8 cellular contexts compared by ENCODE assay signal in genomic region chr3:130111185-130111864, GRCh38. TPM values are rescaled to one million over a fixed set of nuclear protein-coding genes. Genes with fewer than 3 reads are reported as not detected.
DNase-seq lines count a peak whose midpoint lies in the region; ATAC-seq, FAIRE-seq and TF ChIP-seq lines count a peak whose summit lies in the region.

No MANE protein-coding gene starts in this region.

- H3K27me3 ChIP-seq in WERI-Rb-1 (ENCODE audit: insufficient read depth, low read depth, severe bottlenecking) (no peaks in the 10 kb centered on the region), bronchial epithelial cell (ENCODE audit: control insufficient read depth, insufficient read depth, low read length) (no peaks in the 10 kb centered on the region), small intestine (ENCODE audit: control insufficient read depth in 2 of 2, insufficient read depth in 2 of 2, low read length in 2 of 2) (no peaks in the 10 kb centered on the region)

- WGBS in small intestine, 3 donors = 0 to 1% (median 0%) methylated on average over 41 to 54 of the region's 54 CpGs

- no peaks in the 10 kb centered on the region for H3K9me3 ChIP-seq in WERI-Rb-1 (ENCODE audit: severe bottlenecking)
- H3K9me3 ChIP-seq in small intestine (ENCODE audit: control insufficient read depth, low read depth) = no peaks in the 10 kb centered on the region

- in situ Hi-C loops in ACHN (cut with HindIII; ENCODE audit: low pct_ligation_motif_present, low pct_unique_long_range_greater_than_20kb, low sequenced_read_pairs) = no loop called here

- H3K36me3 ChIP-seq in WERI-Rb-1 = no peaks in the 10 kb centered on the region
- no peaks in the 10 kb centered on the region for H3K36me3 ChIP-seq in bronchial epithelial cell (ENCODE audit: control insufficient read depth, insufficient read depth, low read length)
- no peaks in the 10 kb centered on the region for H3K36me3 ChIP-seq in small intestine (ENCODE audit: control insufficient read depth in 2 of 2, insufficient read depth in 2 of 2, low read length in 2 of 2)

- TF ChIP-seq CTCF in WERI-Rb-1 (IDR thresholded peaks at IDR 0.05; ENCODE audit: low read depth, low read length) (no peak), bronchial epithelial cell (IDR thresholded peaks at IDR 0.05; ENCODE audit: insufficient read depth, low read length, severe bottlenecking) (no peak)

- DNase-seq in ACHN = peak; percentile 95
- peak; percentile 99 for DNase-seq in NCI-H2196 (lab: John Stamatoyannopoulos, UW; ENCODE audit: unreplicated experiment)
- DNase-seq in WERI-Rb-1 = peak; percentile 99
- DNase-seq in bronchial epithelial cell (ENCODE audit: low read depth) = peak; percentile 89
- DNase-seq in iPS-NIHi11 (ENCODE audit: low spot score) = peak; percentile 85
- peak; percentile 99 for DNase-seq in small intestine

- ATAC-seq in GM18873 (IDR thresholded peaks at IDR 0.05; ENCODE audit: low FRiP score, unreplicated experiment) = peak; percentile 95
- peak; percentile 100 for ATAC-seq in HG03135 (IDR thresholded peaks at IDR 0.05; ENCODE audit: unreplicated experiment)

- no peak for FAIRE-seq in bronchial epithelial cell (lab: Jason Lieb, UNC)
- peak; percentile 72 for FAIRE-seq in small intestine (lab: Jason Lieb, UNC)

- H3K27ac ChIP-seq in WERI-Rb-1 = peak overlapping the region; percentile 69
- peak overlapping the region in 1 of 2 donors; percentile 90 for H3K27ac ChIP-seq in small intestine (ENCODE audit: low read depth in 1 of 2, low read length in 1 of 2)

- H3K4me1 ChIP-seq in small intestine (ENCODE audit: control insufficient read depth in 2 of 2, insufficient read depth in 1 of 2, low read depth in 1 of 2, low read length in 1 of 2) = no peaks in the 10 kb centered on the region

- peak overlapping the region; percentile 84 for H3K4me3 ChIP-seq in WERI-Rb-1 (ENCODE audit: low read depth, low read length)
- H3K4me3 ChIP-seq in bronchial epithelial cell (ENCODE audit: low read depth, low read length) = peak overlapping the region; percentile 78
- peak overlapping the region; percentile 48 to 60 for H3K4me3 ChIP-seq in small intestine (ENCODE audit: low read depth in 1 of 2, low read length in 2 of 2)

RNA-seq across cellular contexts. Expression of gene ALG1L2, which starts 29.7 kb away (rescaled TPM):
- not detected in 2 replicates for total RNA-seq in bronchial epithelial cell
- under 1 TPM in 1 of 3 donors, not detected in 2; 0.07 TPM for polyA plus RNA-seq in small intestine
